In the genomic region with DNA sequence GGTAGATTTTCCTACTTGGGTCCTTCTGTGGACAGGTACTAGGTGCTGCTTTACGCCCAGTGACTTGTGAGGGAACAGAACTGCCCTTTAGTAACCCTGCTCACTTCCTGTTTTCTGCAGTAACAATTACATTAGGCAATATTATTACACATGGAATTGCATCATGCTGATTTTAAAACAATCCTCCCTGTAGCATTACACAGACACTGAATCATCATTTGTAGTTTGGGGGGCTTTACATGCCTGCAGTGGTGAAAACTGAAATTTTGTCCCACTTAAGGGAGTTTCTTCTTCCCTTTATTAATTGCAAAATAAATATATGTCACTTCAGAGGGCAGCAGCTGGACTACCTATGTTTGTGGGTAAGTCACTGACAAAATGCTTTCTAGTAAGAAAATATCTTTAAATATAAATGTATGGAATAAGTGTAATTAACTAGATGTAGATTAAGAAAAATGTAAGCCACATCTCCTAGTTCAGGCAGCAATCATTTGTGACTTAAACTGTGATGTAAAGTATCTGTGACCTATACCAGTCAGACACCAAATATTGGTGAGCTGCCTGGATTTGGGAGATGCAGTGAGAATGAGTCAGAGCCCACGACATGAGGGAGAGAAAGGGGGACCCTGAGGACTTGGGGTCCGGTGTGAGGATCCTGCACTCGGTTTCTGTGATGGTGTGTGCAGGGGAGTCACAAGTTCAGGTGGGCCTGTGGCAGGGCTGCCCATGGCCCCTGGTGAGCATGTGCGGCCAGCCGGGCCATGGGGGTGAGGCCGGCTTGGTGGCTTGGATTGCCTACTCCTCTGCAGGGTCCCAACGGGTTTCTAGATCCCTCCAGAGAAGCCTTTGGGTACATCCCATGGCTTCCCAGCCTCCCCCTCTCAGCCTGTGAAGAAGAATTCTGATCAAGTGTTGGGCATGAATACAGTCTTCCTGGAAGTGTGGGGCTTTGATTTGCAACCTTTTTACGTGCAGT, we compare ENCODE assay signal across 8 cellular contexts. TPM values are rescaled to one million over a fixed set of nuclear protein-coding genes. Genes with fewer than 3 reads are reported as not detected.
DNase-seq lines count a peak whose midpoint lies in the region; ATAC-seq and TF ChIP-seq lines count a peak whose summit lies in the region.

No MANE protein-coding gene starts in this region.

- H3K27ac Mint-ChIP-seq in progenitor cell of endocrine pancreas, result no peak overlapping the region

- DNase-seq in GM04503 (ENCODE audit: low read depth) (peak; percentile 23), LHCN-M2 (ENCODE audit: low read depth) (peak; percentile 32), amniotic epithelial cell (ENCODE audit: low read depth) (peak; percentile 94), lung microvascular endothelial cell (ENCODE audit: low read depth in 2 of 2) (peak; percentile 82 to 89), NCI-H1105 (lab: John Stamatoyannopoulos, UW) (no peak), progenitor cell of endocrine pancreas (ENCODE audit: low spot score, unreplicated experiment) (no peak), cerebellar cortex (ENCODE audit: low spot score) (no peak)

- peaks cover 1% of the 10 kb centered on the region for H3K9me3 Mint-ChIP-seq in progenitor cell of endocrine pancreas (ENCODE audit: low read depth)

- H3K27me3 Mint-ChIP-seq in progenitor cell of endocrine pancreas, result peaks cover 6% of the 10 kb centered on the region

- peaks cover 4% of the 10 kb centered on the region for H3K4me1 Mint-ChIP-seq in progenitor cell of endocrine pancreas (ENCODE audit: low read depth)

- TF ChIP-seq CTCF in progenitor cell of endocrine pancreas (IDR thresholded peaks at IDR 0.05; ENCODE audit: unreplicated experiment), result no peak

- no peaks in the 10 kb centered on the region for H3K36me3 Mint-ChIP-seq in progenitor cell of endocrine pancreas (ENCODE audit: insufficient read depth)

- no peak overlapping the region for H3K4me3 Mint-ChIP-seq in progenitor cell of endocrine pancreas (ENCODE audit: low read depth)

- ATAC-seq in GM21717 (IDR thresholded peaks at IDR 0.05; ENCODE audit: unreplicated experiment), result no peak

RNA-seq across cellular contexts. Expression of gene ABCG1, which starts 19.2 kb away (rescaled TPM):
- total RNA-seq in LHCN-M2 (2014; rRNA removed) (not detected in 2 replicates), lung microvascular endothelial cell (76.9 and 156 TPM in 2 replicates), progenitor cell of endocrine pancreas (3.7 and 4.6 TPM in 2 replicates)
- polyA plus RNA-seq in LHCN-M2 (2012), result not detected

Comparison
In these comparisons a context has a peak if more than half of its experiments do, and no peak if none do; other contexts are left out.
1. DNase-seq: peak in GM04503 (single experiment), LHCN-M2 (single experiment), amniotic epithelial cell (single experiment) and lung microvascular endothelial cell (2 of 2); none in NCI-H1105 (single experiment), progenitor cell of endocrine pancreas (single experiment) and cerebellar cortex (single experiment).
2. RNA of gene ABCG1, which starts 19.2 kb away (total RNA-seq): 76.9 to 156 TPM in lung microvascular endothelial cell; 3.7 to 4.6 TPM in progenitor cell of endocrine pancreas and not detected in LHCN-M2; every median in the first group is over 10 times any median in the second.